20 cellular contexts compared by ENCODE assay signal in the genomic region with DNA sequence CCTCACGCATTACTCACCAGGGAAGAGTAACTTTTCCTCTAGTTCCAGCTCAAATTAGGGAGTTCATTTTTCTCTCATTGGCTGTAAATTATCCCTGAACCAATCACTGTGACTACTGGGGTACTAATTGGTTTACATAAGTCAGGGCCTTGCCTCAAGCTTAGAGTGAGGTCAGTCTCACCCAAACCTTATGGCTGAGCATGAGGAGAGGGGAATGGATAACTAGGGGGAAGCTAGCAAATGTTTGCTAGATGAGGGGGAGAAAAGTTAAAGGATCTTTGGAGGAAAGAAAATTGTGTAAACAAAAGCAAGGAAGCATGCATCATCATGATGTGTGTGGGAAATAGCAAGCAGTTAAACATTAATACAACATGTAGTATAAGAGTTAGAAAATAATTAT.
"Had no signal": no experiment of that assay in that cellular context is flagged by ENCODE, and none has a peak within 500 bp of the region (broad histone marks: within the 10 kb centered on the region; RNA-seq: fewer than 3 reads in every experiment).

No MANE protein-coding gene starts in this region.

- H3K9me3 ChIP-seq: body of pancreas, gastrocnemius medialis, sigmoid colon, upper lobe of left lung had no signal

- DNase-seq: activated B cell treated with CpG ODN at 0.5 μM for 24 hours; activated CD4-positive, alpha-beta memory T cell treated with anti-CD3 and anti-CD28 coated beads for 36 hours; activated CD4-positive, alpha-beta T cell treated with anti-CD3 and anti-CD28 coated beads for 48 hours; activated gamma-delta T cell treated with Interleukin-2 at 50 U/mL for 16 hours; anterior cingulate cortex; body of pancreas; cortex of kidney; endodermal cell; gastrocnemius medialis; hypothalamus; left colon; occipital lobe; posterior cingulate gyrus; sigmoid colon; stimulated activated CD4-positive, alpha-beta T cell treated with anti-CD3 and anti-CD28 coated beads, Interleukin-2, amount 100 ng/mL, for 48 hours; stimulated activated naive CD4-positive, alpha-beta T cell; SW 1271; T-helper 17 cell; upper lobe of left lung had no signal

- H3K4me1 ChIP-seq: gastrocnemius medialis, upper lobe of left lung had no signal

- H3K27me3 ChIP-seq: body of pancreas, cardiac muscle cell, gastrocnemius medialis, sigmoid colon, upper lobe of left lung had no signal

- H3K4me3 ChIP-seq: body of pancreas, cardiac muscle cell, gastrocnemius medialis, sigmoid colon, upper lobe of left lung had no signal

- H3K27ac ChIP-seq: body of pancreas, cardiac muscle cell, gastrocnemius medialis, upper lobe of left lung had no signal

- H3K36me3 ChIP-seq: cardiac muscle cell, gastrocnemius medialis, sigmoid colon, upper lobe of left lung had no signal
